ENCODE assay signal across 12 cellular contexts in genomic region chr19:42051166-42052115, GRCh38. TPM values are rescaled to one million over a fixed set of nuclear protein-coding genes. Genes with fewer than 3 reads are reported as not detected.
DNase-seq lines count a peak whose midpoint lies in the region; ATAC-seq and TF ChIP-seq lines count a peak whose summit lies in the region.
"Had no signal": no experiment of that assay in that cellular context is flagged by ENCODE, and none has a peak within 500 bp of the region (broad histone marks: within the 10 kb centered on the region; RNA-seq: fewer than 3 reads in every experiment).

No MANE protein-coding gene starts in this region.

- H3K36me3 ChIP-seq in WERI-Rb-1 (peaks cover 59% of the 10 kb centered on the region), left lung (no peaks in the 10 kb centered on the region)

- no peaks in the 10 kb centered on the region for H3K4me1 ChIP-seq in left lung
- H3K4me1 ChIP-seq: body of pancreas had no signal

- intact Hi-C loops in left lung (cut with DNase I), result no loop called here

- no peak overlapping the region for H3K4me3 ChIP-seq in WERI-Rb-1 (ENCODE audit: low read depth, low read length)
- no peak overlapping the region for H3K4me3 ChIP-seq in left lung
- H3K4me3 ChIP-seq: body of pancreas had no signal

- no peaks in the 10 kb centered on the region for H3K27me3 ChIP-seq in WERI-Rb-1 (ENCODE audit: insufficient read depth, low read depth, severe bottlenecking)
- H3K27me3 ChIP-seq in left lung, result no peaks in the 10 kb centered on the region
- H3K27me3 ChIP-seq: body of pancreas had no signal

- DNase-seq in DMS153 (lab: John Stamatoyannopoulos, UW) (peak; percentile 59), DMS153 treated with DMSO at 0.1 percent for 48 hours (lab: John Stamatoyannopoulos, UW; ENCODE audit: unreplicated experiment) (no peak), EL (peak; percentile 75), WERI-Rb-1 (no peak), left lung (peak in 1 of 2 donors; percentile 53), dedifferentiated amniotic fluid mesenchymal stem cell (ENCODE audit: extremely low spot score) (no peak), putamen (ENCODE audit: low spot score) (no peak)
- DNase-seq: 8988T, body of pancreas, NCI-H1105 had no signal

- TF ChIP-seq CTCF in WERI-Rb-1 (IDR thresholded peaks at IDR 0.05; ENCODE audit: low read depth, low read length) (no peak), left lung (IDR thresholded peaks at IDR 0.05) (no peak)

- peak; percentile 61 for ATAC-seq in left lung
- no peak for ATAC-seq in HG02759 (IDR thresholded peaks at IDR 0.05; ENCODE audit: unreplicated experiment)
- ATAC-seq: body of pancreas, left lobe of liver had no signal

- H3K27ac ChIP-seq in WERI-Rb-1 (peak overlapping the region; percentile 90), left lung (no peak overlapping the region)
- H3K27ac ChIP-seq: body of pancreas had no signal

- H3K9me3 ChIP-seq in WERI-Rb-1 (ENCODE audit: severe bottlenecking), result no peaks in the 10 kb centered on the region
- no peaks in the 10 kb centered on the region for H3K9me3 ChIP-seq in left lung
- H3K9me3 ChIP-seq: body of pancreas had no signal

RNA-seq across cellular contexts. Expression of gene GRIK5, which starts 18.6 kb away (rescaled TPM):
- total RNA-seq in left lung, result under 1 TPM; 0.29 to 0.81 TPM

RNA-seq across cellular contexts. Expression of gene ZNF574, which starts 24.5 kb away (rescaled TPM):
- total RNA-seq in left lung, result 10 to 100 TPM in 1 of 2 donors, 1 to 10 TPM in 1; 9.4 to 11.2 TPM

RNA-seq across cellular contexts. Expression of gene ATP1A3, which starts 57.4 kb away (rescaled TPM):
- total RNA-seq in left lung, result not detected

Comparison
In these comparisons a context has a peak if more than half of its experiments do, and no peak if none do; other contexts are left out.
1. DNase-seq: peak in DMS153 (single experiment) and EL (single experiment); none in DMS153 treated with DMSO at 0.1 percent for 48 hours (single experiment), WERI-Rb-1 (single experiment), dedifferentiated amniotic fluid mesenchymal stem cell (single experiment) and putamen (single experiment).